25 cellular contexts compared by ENCODE assay signal in genomic region chr22:24063986-24064385, GRCh38. TPM values are rescaled to one million over a fixed set of nuclear protein-coding genes. Genes with fewer than 3 reads are reported as not detected.
"Had no signal": no experiment of that assay in that cellular context is flagged by ENCODE, and none has a peak within 500 bp of the region (broad histone marks: within the 10 kb centered on the region; RNA-seq: fewer than 3 reads in every experiment).

No MANE protein-coding gene starts in this region.

- H3K27ac Mint-ChIP-seq: natural killer cell had no signal

- DNase-seq: colonic mucosa; effector CD4-positive, alpha-beta T cell; heart left ventricle; hippocampal formation; kidney glomerular epithelial cell; mammary epithelial cell; natural killer cell; stimulated activated CD4-positive, alpha-beta T cell treated with anti-CD3 and anti-CD28 coated beads, Interleukin-2, amount 100 ng/mL, for 24 hours; stimulated activated CD4-positive, alpha-beta T cell treated with anti-CD3 and anti-CD28 coated beads, Interleukin-4, amount 100 ng/mL, for 4 hours; stimulated activated naive CD4-positive, alpha-beta T cell treated with Interleukin-2 at 50 U/mL for 16 hours; trophoblast cell had no signal

- H3K4me3 Mint-ChIP-seq: natural killer cell, neural crest cell had no signal

- H3K9me3 Mint-ChIP-seq: natural killer cell, neural crest cell had no signal

- ATAC-seq: esophagus mucosa, heart left ventricle, left lobe of liver, natural killer cell, sciatic nerve had no signal

RNA-seq across cellular contexts. Expression of gene GSTT4, which starts 58.7 kb away (rescaled TPM):
- total RNA-seq: colonic mucosa, dermis microvascular lymphatic vessel endothelial cell, esophagus mucosa, fibroblast of lung, frontal cortex, glomerular endothelial cell, heart left ventricle, left lobe of liver, lower leg skin, mammary epithelial cell, mucosa of gallbladder, myocyte, natural killer cell, neural crest cell, osteocyte, pulmonary artery endothelial cell, sciatic nerve, urinary bladder had no signal
